ENCODE assay signal across 1 cellular context in the genomic region with DNA sequence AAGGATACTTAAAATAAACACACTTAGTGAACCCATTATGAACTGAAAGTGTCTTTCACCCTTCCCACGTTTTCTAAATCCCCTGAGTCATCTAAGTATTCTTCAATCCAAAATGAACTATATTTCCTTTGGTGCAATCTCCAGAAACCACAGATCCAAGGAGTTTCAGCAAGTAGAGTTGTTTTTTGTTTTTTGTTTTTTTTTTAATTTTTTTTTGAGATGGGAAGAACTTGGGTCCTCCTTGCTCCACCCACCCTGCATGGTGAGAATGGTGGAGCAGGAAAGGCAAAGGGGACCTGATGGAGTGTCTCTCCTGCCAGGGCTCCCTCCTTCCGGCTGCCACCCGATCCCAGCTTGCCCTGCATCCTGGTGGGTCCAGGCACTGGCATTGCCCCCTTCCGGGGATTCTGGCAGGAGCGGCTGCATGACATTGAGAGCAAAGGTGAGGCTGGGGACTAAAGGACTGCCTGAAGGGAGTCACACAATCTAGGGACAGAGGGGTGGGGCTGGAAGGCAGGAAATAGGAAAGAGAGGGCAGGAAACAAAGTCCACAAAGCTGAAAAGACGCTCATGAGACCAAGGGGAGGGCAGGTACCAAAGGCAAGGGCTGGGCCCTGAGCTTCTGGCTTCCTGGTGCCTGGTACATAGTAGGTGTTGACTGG.
TF ChIP-seq lines count a peak whose summit lies in the region.

No MANE protein-coding gene starts in this region.

TF ChIP-seq in HepG2, 621 proteins besides CTCF, POLR2A, EP300 and RAD21 (continued from another document and continues in another):
- TF ChIP-seq ZNF749 (CRISPR knock-in tag; IDR thresholded peaks at IDR 0.05; ENCODE audit: borderline replicate concordance) (no peak), DPF2 (CRISPR knock-in tag; IDR thresholded peaks at IDR 0.05; ENCODE audit: borderline replicate concordance, low read depth) (peak; percentile 64), MEF2D (CRISPR knock-in tag; IDR thresholded peaks at IDR 0.05) (0 out of 2 replicates have a peak, but pooled peaks have one; percentile 23), ZNF629 (CRISPR knock-in tag; conservative IDR thresholded peaks at IDR 0.05) (0 out of 2 replicates have a peak, but pooled peaks have one; percentile 20), ARHGAP35 (CRISPR knock-in tag; IDR thresholded peaks at IDR 0.05; ENCODE audit: borderline replicate concordance) (no peak), ZNF501 (CRISPR knock-in tag; IDR thresholded peaks at IDR 0.05) (peak; percentile 67), U2AF2 (IDR thresholded peaks at IDR 0.05; ENCODE audit: low read depth, low read length) (no peak), CREM (IDR thresholded peaks at IDR 0.05) (no peak; the same call in 1 of the 2 replicates), CREM (CRISPR knock-in tag; IDR thresholded peaks at IDR 0.05) (no peak), ZNF225 (CRISPR knock-in tag; IDR thresholded peaks at IDR 0.05) (no peak), PPARG (CRISPR knock-in tag; conservative IDR thresholded peaks at IDR 0.05) (peak; percentile 92), DNMT3B (CRISPR knock-in tag; conservative IDR thresholded peaks at IDR 0.05) (no peak), ZNF354B (CRISPR knock-in tag; IDR thresholded peaks at IDR 0.05) (no peak), ZNF577 (CRISPR knock-in tag; IDR thresholded peaks at IDR 0.05; ENCODE audit: borderline replicate concordance, low read depth) (no peak), HOXA7 (CRISPR knock-in tag; IDR thresholded peaks at IDR 0.05) (no peak), SMAD1 (CRISPR knock-in tag; IDR thresholded peaks at IDR 0.05; ENCODE audit: borderline replicate concordance, low read depth) (no peak), SPEN (CRISPR knock-in tag; IDR thresholded peaks at IDR 0.05; ENCODE audit: low read depth) (no peak), SRF (IDR thresholded peaks at IDR 0.05; ENCODE audit: low read depth, low read length) (no peak), ZNF468 (CRISPR knock-in tag; IDR thresholded peaks at IDR 0.05) (no peak), FOXA3 (CRISPR knock-in tag; IDR thresholded peaks at IDR 0.05) (0 out of 2 replicates have a peak, but pooled peaks have one; percentile 5), SSRP1 (CRISPR knock-in tag; IDR thresholded peaks at IDR 0.05) (no peak), ZNF773 (CRISPR knock-in tag; IDR thresholded peaks at IDR 0.05; ENCODE audit: borderline replicate concordance) (no peak), ZNF343 (CRISPR knock-in tag; IDR thresholded peaks at IDR 0.05) (0 out of 2 replicates have a peak, but pooled peaks have one; percentile 42), ZNF431 (CRISPR knock-in tag; IDR thresholded peaks at IDR 0.05; ENCODE audit: borderline replicate concordance, low read depth) (no peak)
- TF ChIP-seq, protein P1, sequence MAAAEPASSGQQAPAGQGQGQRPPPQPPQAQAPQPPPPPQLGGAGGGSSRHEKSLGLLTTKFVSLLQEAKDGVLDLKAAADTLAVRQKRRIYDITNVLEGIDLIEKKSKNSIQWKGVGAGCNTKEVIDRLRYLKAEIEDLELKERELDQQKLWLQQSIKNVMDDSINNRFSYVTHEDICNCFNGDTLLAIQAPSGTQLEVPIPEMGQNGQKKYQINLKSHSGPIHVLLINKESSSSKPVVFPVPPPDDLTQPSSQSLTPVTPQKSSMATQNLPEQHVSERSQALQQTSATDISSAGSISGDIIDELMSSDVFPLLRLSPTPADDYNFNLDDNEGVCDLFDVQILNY (CRISPR knock-in tag; conservative IDR thresholded peaks at IDR 0.05), result no peak
- TF ChIP-seq, protein P2, sequence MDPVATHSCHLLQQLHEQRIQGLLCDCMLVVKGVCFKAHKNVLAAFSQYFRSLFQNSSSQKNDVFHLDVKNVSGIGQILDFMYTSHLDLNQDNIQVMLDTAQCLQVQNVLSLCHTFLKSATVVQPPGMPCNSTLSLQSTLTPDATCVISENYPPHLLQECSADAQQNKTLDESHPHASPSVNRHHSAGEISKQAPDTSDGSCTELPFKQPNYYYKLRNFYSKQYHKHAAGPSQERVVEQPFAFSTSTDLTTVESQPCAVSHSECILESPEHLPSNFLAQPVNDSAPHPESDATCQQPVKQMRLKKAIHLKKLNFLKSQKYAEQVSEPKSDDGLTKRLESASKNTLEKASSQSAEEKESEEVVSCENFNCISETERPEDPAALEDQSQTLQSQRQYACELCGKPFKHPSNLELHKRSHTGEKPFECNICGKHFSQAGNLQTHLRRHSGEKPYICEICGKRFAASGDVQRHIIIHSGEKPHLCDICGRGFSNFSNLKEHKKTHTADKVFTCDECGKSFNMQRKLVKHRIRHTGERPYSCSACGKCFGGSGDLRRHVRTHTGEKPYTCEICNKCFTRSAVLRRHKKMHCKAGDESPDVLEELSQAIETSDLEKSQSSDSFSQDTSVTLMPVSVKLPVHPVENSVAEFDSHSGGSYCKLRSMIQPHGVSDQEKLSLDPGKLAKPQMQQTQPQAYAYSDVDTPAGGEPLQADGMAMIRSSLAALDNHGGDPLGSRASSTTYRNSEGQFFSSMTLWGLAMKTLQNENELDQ (CRISPR knock-in tag; IDR thresholded peaks at IDR 0.05; ENCODE audit: borderline replicate concordance), result no peak
- TF ChIP-seq, protein P3, sequence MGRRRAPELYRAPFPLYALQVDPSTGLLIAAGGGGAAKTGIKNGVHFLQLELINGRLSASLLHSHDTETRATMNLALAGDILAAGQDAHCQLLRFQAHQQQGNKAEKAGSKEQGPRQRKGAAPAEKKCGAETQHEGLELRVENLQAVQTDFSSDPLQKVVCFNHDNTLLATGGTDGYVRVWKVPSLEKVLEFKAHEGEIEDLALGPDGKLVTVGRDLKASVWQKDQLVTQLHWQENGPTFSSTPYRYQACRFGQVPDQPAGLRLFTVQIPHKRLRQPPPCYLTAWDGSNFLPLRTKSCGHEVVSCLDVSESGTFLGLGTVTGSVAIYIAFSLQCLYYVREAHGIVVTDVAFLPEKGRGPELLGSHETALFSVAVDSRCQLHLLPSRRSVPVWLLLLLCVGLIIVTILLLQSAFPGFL (CRISPR knock-in tag; IDR thresholded peaks at IDR 0.05), result no peak
- TF ChIP-seq, protein P4, sequence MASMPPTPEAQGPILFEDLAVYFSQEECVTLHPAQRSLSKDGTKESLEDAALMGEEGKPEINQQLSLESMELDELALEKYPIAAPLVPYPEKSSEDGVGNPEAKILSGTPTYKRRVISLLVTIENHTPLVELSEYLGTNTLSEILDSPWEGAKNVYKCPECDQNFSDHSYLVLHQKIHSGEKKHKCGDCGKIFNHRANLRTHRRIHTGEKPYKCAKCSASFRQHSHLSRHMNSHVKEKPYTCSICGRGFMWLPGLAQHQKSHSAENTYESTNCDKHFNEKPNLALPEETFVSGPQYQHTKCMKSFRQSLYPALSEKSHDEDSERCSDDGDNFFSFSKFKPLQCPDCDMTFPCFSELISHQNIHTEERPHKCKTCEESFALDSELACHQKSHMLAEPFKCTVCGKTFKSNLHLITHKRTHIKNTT (CRISPR knock-in tag; IDR thresholded peaks at IDR 0.05), result no peak
- TF ChIP-seq, protein P5, sequence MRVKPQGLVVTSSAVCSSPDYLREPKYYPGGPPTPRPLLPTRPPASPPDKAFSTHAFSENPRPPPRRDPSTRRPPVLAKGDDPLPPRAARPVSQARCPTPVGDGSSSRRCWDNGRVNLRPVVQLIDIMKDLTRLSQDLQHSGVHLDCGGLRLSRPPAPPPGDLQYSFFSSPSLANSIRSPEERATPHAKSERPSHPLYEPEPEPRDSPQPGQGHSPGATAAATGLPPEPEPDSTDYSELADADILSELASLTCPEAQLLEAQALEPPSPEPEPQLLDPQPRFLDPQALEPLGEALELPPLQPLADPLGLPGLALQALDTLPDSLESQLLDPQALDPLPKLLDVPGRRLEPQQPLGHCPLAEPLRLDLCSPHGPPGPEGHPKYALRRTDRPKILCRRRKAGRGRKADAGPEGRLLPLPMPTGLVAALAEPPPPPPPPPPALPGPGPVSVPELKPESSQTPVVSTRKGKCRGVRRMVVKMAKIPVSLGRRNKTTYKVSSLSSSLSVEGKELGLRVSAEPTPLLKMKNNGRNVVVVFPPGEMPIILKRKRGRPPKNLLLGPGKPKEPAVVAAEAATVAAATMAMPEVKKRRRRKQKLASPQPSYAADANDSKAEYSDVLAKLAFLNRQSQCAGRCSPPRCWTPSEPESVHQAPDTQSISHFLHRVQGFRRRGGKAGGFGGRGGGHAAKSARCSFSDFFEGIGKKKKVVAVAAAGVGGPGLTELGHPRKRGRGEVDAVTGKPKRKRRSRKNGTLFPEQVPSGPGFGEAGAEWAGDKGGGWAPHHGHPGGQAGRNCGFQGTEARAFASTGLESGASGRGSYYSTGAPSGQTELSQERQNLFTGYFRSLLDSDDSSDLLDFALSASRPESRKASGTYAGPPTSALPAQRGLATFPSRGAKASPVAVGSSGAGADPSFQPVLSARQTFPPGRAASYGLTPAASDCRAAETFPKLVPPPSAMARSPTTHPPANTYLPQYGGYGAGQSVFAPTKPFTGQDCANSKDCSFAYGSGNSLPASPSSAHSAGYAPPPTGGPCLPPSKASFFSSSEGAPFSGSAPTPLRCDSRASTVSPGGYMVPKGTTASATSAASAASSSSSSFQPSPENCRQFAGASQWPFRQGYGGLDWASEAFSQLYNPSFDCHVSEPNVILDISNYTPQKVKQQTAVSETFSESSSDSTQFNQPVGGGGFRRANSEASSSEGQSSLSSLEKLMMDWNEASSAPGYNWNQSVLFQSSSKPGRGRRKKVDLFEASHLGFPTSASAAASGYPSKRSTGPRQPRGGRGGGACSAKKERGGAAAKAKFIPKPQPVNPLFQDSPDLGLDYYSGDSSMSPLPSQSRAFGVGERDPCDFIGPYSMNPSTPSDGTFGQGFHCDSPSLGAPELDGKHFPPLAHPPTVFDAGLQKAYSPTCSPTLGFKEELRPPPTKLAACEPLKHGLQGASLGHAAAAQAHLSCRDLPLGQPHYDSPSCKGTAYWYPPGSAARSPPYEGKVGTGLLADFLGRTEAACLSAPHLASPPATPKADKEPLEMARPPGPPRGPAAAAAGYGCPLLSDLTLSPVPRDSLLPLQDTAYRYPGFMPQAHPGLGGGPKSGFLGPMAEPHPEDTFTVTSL (CRISPR knock-in tag; IDR thresholded peaks at IDR 0.05; ENCODE audit: borderline replicate concordance), result no peak
- TF ChIP-seq, protein P6, sequence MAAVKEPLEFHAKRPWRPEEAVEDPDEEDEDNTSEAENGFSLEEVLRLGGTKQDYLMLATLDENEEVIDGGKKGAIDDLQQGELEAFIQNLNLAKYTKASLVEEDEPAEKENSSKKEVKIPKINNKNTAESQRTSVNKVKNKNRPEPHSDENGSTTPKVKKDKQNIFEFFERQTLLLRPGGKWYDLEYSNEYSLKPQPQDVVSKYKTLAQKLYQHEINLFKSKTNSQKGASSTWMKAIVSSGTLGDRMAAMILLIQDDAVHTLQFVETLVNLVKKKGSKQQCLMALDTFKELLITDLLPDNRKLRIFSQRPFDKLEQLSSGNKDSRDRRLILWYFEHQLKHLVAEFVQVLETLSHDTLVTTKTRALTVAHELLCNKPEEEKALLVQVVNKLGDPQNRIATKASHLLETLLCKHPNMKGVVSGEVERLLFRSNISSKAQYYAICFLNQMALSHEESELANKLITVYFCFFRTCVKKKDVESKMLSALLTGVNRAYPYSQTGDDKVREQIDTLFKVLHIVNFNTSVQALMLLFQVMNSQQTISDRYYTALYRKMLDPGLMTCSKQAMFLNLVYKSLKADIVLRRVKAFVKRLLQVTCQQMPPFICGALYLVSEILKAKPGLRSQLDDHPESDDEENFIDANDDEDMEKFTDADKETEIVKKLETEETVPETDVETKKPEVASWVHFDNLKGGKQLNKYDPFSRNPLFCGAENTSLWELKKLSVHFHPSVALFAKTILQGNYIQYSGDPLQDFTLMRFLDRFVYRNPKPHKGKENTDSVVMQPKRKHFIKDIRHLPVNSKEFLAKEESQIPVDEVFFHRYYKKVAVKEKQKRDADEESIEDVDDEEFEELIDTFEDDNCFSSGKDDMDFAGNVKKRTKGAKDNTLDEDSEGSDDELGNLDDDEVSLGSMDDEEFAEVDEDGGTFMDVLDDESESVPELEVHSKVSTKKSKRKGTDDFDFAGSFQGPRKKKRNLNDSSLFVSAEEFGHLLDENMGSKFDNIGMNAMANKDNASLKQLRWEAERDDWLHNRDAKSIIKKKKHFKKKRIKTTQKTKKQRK (IDR thresholded peaks at IDR 0.05; ENCODE audit: low read length), result no peak
- TF ChIP-seq, protein P7, sequence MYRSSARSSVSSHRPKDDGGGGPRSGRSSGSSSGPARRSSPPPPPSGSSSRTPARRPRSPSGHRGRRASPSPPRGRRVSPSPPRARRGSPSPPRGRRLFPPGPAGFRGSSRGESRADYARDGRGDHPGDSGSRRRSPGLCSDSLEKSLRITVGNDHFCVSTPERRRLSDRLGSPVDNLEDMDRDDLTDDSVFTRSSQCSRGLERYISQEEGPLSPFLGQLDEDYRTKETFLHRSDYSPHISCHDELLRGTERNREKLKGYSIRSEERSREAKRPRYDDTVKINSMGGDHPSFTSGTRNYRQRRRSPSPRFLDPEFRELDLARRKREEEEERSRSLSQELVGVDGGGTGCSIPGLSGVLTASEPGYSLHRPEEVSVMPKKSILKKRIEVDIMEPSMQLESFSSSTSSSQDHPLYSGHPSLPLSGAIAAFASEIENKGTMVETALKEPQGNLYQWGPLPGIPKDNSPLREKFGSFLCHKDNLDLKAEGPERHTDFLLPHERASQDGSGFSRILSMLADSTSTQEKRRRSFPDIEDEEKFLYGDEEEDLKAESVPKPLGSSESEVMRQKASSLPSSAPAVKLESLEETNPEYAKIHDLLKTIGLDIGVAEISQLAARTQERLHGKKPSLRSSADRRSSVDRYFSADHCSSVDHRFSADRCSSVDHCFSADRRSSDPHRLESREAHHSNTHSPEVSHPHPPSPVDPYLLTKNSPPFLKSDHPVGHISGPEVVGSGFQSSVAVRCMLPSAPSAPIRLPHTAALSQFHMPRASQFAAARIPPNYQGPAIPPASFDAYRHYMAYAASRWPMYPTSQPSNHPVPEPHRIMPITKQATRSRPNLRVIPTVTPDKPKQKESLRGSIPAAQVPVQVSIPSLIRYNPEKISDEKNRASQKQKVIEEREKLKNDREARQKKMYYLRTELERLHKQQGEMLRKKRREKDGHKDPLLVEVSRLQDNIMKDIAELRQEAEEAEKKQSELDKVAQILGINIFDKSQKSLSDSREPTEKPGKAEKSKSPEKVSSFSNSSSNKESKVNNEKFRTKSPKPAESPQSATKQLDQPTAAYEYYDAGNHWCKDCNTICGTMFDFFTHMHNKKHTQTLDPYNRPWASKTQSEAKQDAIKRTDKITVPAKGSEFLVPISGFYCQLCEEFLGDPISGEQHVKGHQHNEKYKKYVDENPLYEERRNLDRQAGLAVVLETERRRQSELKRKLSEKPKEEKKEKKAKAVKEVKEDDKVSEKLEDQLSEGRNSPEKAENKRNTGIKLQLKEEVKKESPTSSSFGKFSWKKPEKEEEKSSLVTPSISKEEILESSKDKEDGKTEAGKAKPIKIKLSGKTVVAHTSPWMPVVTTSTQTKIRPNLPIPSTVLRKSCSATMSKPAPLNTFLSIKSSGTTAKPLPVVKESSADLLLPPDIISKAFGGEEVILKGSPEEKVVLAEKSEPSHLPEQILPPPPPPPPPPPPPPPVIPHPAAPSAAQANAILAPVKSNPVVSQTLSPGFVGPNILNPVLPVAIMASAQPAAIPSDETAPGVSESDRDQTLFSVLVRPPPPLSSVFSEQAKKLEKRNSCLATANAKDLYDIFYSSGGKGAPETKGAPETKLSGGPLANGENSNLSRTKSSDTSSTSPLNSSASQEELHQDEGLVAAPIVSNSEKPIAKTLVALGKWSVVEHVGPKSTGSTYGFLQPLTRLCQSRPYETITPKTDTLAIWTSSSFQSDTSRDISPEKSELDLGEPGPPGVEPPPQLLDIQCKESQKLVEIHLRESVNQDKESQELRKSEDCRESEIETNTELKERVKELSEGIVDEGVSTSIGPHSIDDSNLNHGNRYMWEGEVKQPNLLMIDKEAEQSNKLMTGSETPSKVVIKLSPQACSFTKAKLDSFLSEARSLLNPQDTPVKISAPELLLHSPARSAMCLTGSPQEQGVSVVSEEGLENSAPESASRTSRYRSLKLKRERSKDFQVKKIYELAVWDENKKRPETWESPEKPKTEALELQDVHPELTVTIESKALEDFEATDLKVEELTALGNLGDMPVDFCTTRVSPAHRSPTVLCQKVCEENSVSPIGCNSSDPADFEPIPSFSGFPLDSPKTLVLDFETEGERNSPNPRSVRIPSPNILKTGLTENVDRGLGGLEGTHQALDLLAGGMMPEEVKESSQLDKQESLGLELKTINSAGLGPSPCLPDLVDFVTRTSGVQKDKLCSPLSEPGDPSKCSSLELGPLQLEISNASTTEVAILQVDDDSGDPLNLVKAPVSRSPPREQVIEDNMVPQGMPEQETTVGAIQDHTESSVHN (CRISPR knock-in tag; IDR thresholded peaks at IDR 0.05), result no peak
